18 cellular contexts compared by ENCODE assay signal in the genomic region with DNA sequence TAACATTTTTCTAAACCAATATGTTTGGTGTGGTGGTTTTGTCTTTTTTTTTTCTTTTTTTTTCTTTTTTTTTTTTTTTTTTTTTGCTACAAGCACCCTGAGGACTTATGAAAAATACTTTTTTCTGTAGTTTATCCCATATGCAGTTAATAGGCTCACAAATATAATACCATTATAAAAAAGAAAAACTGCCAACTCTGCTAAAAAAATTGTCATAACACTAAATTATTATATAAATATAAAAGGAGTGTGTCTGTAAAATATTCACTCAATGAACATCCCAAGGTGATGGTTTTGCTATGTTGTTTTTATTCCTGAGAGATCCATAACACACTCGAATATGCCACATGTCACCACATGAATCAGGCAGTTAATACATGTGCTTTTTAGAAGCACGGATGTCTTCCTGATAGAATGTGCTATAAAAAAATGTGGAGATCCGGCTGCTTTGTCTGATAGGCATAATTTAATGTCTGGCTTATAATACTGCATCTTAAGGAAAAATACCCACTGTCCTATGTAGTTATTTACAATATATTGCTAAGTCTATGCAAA.
DNase-seq lines count a peak whose midpoint lies in the region; ATAC-seq, FAIRE-seq and TF ChIP-seq lines count a peak whose summit lies in the region.
"Had no signal": no experiment of that assay in that cellular context is flagged by ENCODE, and none has a peak within 500 bp of the region (broad histone marks: within the 10 kb centered on the region; RNA-seq: fewer than 3 reads in every experiment).

No MANE protein-coding gene starts in this region.

- BruUV-seq in IMR-90 (replicated peaks; lab: Mats Ljungman, UMichigan) = no TSS peak

- no peak overlapping the region for H2AK9ac ChIP-seq in IMR-90 (replicated peaks; ENCODE audit: low read depth, low read length, poor library complexity)

- H4K91ac ChIP-seq in IMR-90 (ENCODE audit: insufficient read depth, low read depth, low read length) = no peak overlapping the region

- H2BK15ac ChIP-seq in IMR-90 (ENCODE audit: low read depth, low read length) = no peak overlapping the region

- H3K4ac ChIP-seq in IMR-90 (ENCODE audit: low read depth, low read length) = no peak overlapping the region

- CTCF ChIA-PET in A549 (lab: Yijun Ruan, JAX) = interaction anchor here (3.0 kb wide), 1 partner anchor 10 kb away, joined by 28 read pairs; no protein-coding TSS in a partner anchor
- CTCF ChIA-PET in IMR-90 (lab: Yijun Ruan, JAX) = interaction anchor here (0.6 kb wide), 1 partner anchor 98 kb away, joined by 3 read pairs; no protein-coding TSS in a partner anchor

- no peak overlapping the region for H2AK5ac ChIP-seq in IMR-90 (ENCODE audit: low read depth, low read length)

- H3K4me3 ChIP-seq in A549 = no peak overlapping the region
- no peak overlapping the region for H3K4me3 ChIP-seq in IMR-90 (ENCODE audit: insufficient read depth, low read depth, low read length)
- H3K4me3 ChIP-seq in esophagus muscularis mucosa = no peak overlapping the region

- no peak for TF ChIP-seq EP300 in A549 (IDR thresholded peaks at IDR 0.05)
- TF ChIP-seq EP300 in esophagus muscularis mucosa (IDR thresholded peaks at IDR 0.05) = no peak

- no peak overlapping the region for H2AFZ ChIP-seq in IMR-90 (replicated peaks; ENCODE audit: low read length, poor library complexity)

- in situ Hi-C loops in IMR-90 (cut with MboI; ENCODE audit: low sequenced_read_pairs) = loop anchor here (25.0 kb wide), 1 partner anchor 1172 kb away; no protein-coding TSS in a partner anchor

- H4K5ac ChIP-seq in IMR-90 (ENCODE audit: low read depth, low read length) = no peak overlapping the region

- H3K9me3 ChIP-seq in A549 = no peaks in the 10 kb centered on the region
- H3K9me3 ChIP-seq in IMR-90 (ENCODE audit: control insufficient read depth, insufficient read depth, low read length) = no peaks in the 10 kb centered on the region
- no peaks in the 10 kb centered on the region for H3K9me3 ChIP-seq in esophagus muscularis mucosa

- H3K14ac ChIP-seq in IMR-90 (replicated peaks; ENCODE audit: low read depth, low read length) = no peak overlapping the region

- H4K20me1 ChIP-seq in IMR-90 (ENCODE audit: insufficient read depth, low read length) = no peaks in the 10 kb centered on the region

- WGBS in A549 (ENCODE audit: missing lambda C conversion rate) = 1% methylated on average over 3 of the region's 3 CpGs
- WGBS in IMR-90 (ENCODE audit: extremely low coverage in 2 of 2, insufficient read length in 1 of 2), 2 experiments = no CpG with 5 or more reads among the region's 3 CpGs
- 73% methylated on average over 3 of the region's 3 CpGs for WGBS in esophagus muscularis mucosa

- no peak overlapping the region for H2BK20ac ChIP-seq in IMR-90 (ENCODE audit: low read depth, low read length)

- H3K36me3 ChIP-seq in IMR-90 (ENCODE audit: control insufficient read depth, insufficient read depth, low read length) (no peaks in the 10 kb centered on the region), esophagus muscularis mucosa (no peaks in the 10 kb centered on the region)

- intact Hi-C loops in IMR-90 (cut with micrococcal nuclease) = no loop called here
- intact Hi-C loops in esophagus muscularis mucosa (cut with DNase I) = no loop called here

- no peak for FAIRE-seq in A549 (lab: Jason Lieb, UNC)
- FAIRE-seq: G401.6, GM12892 had no signal

- no peak overlapping the region for H3K9ac ChIP-seq in IMR-90 (ENCODE audit: low read depth, low read length)

- no peak overlapping the region for H2BK120ac ChIP-seq in IMR-90 (ENCODE audit: low read depth, low read length)

- POLR2A ChIA-PET in A549 (lab: Yijun Ruan, JAX) (no interaction called here), IMR-90 (lab: Charles Lee; ENCODE audit: unreplicated experiment) (no interaction called here)

- no peak for TF ChIP-seq RAD21 in A549 (conservative IDR thresholded peaks at IDR 0.05 in 1 of 2, IDR thresholded peaks at IDR 0.05 in 1 of 2)
- TF ChIP-seq RAD21 in IMR-90 (IDR thresholded peaks at IDR 0.05; ENCODE audit: low read length) = no peak

- no peak for TF ChIP-seq POLR2A in A549 (IDR thresholded peaks at IDR 0.05; ENCODE audit: low read length)
- TF ChIP-seq POLR2A in IMR-90 (IDR thresholded peaks at IDR 0.05; ENCODE audit: low read depth, low read length) = no peak
- TF ChIP-seq POLR2A in esophagus muscularis mucosa (IDR thresholded peaks at IDR 0.05; ENCODE audit: low read depth) = no peak

- no peak overlapping the region for H3K18ac ChIP-seq in IMR-90 (ENCODE audit: low read depth, low read length)

- no peak overlapping the region for H3K56ac ChIP-seq in IMR-90 (ENCODE audit: extremely low read depth, insufficient read depth, low read length)

- dilution Hi-C loops in IMR-90 (cut with HindIII; ENCODE audit: low sequenced_read_pairs, unreplicated experiment) = no loop called here

- H3K27ac ChIP-seq in A549 = no peak overlapping the region
- H3K27ac ChIP-seq in IMR-90 (ENCODE audit: insufficient read depth, low read length) = no peak overlapping the region
- H3K27ac ChIP-seq in esophagus muscularis mucosa (replicated peaks in 1 of 4) = no peak overlapping the region

- H3K9me1 ChIP-seq in IMR-90 (ENCODE audit: insufficient read depth, low read length) = no peaks in the 10 kb centered on the region

- H4K8ac ChIP-seq in IMR-90 (ENCODE audit: low read depth in 2 of 2, low read length in 2 of 2) = no peak overlapping the region

- TF ChIP-seq CTCF in A549 (IDR thresholded peaks at IDR 0.05) (no peak), IMR-90 (conservative IDR thresholded peaks at IDR 0.05; ENCODE audit: low read depth, low read length) (no peak), esophagus muscularis mucosa (IDR thresholded peaks at IDR 0.05) (no peak)

- H3K79me1 ChIP-seq in IMR-90 (ENCODE audit: low read depth in 1 of 2, low read length in 2 of 2) = no peaks in the 10 kb centered on the region

- no peaks in the 10 kb centered on the region for H3K27me3 ChIP-seq in IMR-90 (ENCODE audit: control insufficient read depth, insufficient read depth, low read length)
- H3K27me3 ChIP-seq in esophagus muscularis mucosa = peaks cover 0 to 46% (median 0%) of the 10 kb centered on the region in 4 donors

- H3K4me1 ChIP-seq in A549 (no peaks in the 10 kb centered on the region), IMR-90 (ENCODE audit: control insufficient read depth, insufficient read depth, low read length) (no peaks in the 10 kb centered on the region), esophagus muscularis mucosa (no peaks in the 10 kb centered on the region)

- no peak overlapping the region for H3K4me2 ChIP-seq in A549
- no peak overlapping the region for H3K4me2 ChIP-seq in IMR-90 (ENCODE audit: low read depth, low read length)

- H2BK5ac ChIP-seq in IMR-90 (ENCODE audit: low read depth, low read length, poor library complexity, severe bottlenecking) = no peak overlapping the region

- DNase-seq in A549 (ENCODE audit: low read depth in 1 of 2, low spot score in 1 of 2) = no peak
- DNase-seq in IMR-90 = no peak
- peak; percentile 21 for DNase-seq in esophagus muscularis mucosa (ENCODE audit: extremely low spot score)
- no peak for DNase-seq in iPS-NIHi7 (ENCODE audit: extremely low spot score)
- no peak for DNase-seq in NCI-H2107 treated with DMSO at 0.1 percent for 48 hours (lab: John Stamatoyannopoulos, UW; ENCODE audit: unreplicated experiment)
- no peak for DNase-seq in SW480 (ENCODE audit: low spot score)
- DNase-seq: 8988T; Calu3; CD4-positive, alpha-beta memory T cell; COR-L47; DMS153; DND-41; GOT3; H7; HCEC 1CT; HFFc6 had no signal

- ATAC-seq in A549 (no peak), IMR-90 (ENCODE audit: low read depth) (no peak)

- no peak overlapping the region for H3K23ac ChIP-seq in IMR-90 (ENCODE audit: low read depth, low read length)

TF ChIP-seq in A549, 52 proteins besides CTCF, POLR2A, EP300 and RAD21:
- TF ChIP-seq MAFK (IDR thresholded peaks at IDR 0.05; ENCODE audit: partially characterized antibody) = peak; percentile 29
- no peak for TF ChIP-seq BHLHE40 (IDR thresholded peaks at IDR 0.05; ENCODE audit: low read depth, low read length)
- TF ChIP-seq USF2 (IDR thresholded peaks at IDR 0.05) = no peak
- no peak for TF ChIP-seq EHF (CRISPR knock-in tag; IDR thresholded peaks at IDR 0.05)
- TF ChIP-seq TP53 (CRISPR knock-in tag; IDR thresholded peaks at IDR 0.05) = no peak
- no peak for TF ChIP-seq RCOR1 (IDR thresholded peaks at IDR 0.05; ENCODE audit: low read depth, low read length)

TF ChIP-seq in IMR-90, 13 proteins besides CTCF, POLR2A, EP300 and RAD21:
- TF ChIP-seq MAZ (IDR thresholded peaks at IDR 0.05; ENCODE audit: borderline replicate concordance, low read depth, low read length) (no peak), MAFK (IDR thresholded peaks at IDR 0.05; ENCODE audit: low read depth, low read length) (0 out of 2 replicates have a peak, but pooled peaks have one; percentile 4)
